In the genomic region with DNA sequence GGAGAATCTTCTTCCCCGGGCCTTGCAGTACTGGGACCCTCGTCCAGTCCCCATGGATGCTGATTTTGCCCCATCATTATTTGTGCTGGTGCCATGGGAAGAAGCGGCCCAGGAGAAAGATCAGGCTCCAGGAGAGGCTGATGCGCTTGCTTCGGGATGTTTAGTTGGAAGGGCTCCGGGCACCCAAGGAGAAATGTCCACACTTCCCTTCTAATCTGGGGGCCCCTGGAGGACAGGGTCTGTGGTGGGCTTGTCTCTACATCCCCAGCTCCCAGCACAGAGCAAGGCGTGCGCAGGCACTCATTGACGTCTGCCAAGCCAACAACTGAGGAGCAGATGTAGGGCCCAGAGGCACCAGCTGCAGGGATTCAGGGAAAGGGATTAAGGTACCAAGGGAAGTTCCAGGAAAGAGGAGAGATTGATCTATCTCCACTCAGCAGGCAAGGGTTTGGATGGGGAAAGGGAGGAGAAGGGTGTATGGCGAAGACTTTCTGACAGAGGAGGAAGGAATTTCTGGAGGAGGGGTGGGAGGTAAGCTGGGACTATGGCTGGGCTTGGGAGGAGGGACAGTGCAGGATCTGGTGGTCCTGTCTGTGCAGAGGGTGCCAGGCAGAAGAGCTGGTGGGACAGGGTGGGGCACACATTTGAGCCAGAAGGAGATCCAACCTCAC, we compare ENCODE assay signal across 3 cellular contexts.
TF ChIP-seq lines count a peak whose summit lies in the region.

No MANE protein-coding gene starts in this region.

TF ChIP-seq in SK-N-SH, 30 proteins besides CTCF, POLR2A, EP300 and RAD21:
- TF ChIP-seq NRF1 (IDR thresholded peaks at IDR 0.05; ENCODE audit: low read depth, low read length) (no peak), GATA2 (CRISPR knock-in tag; IDR thresholded peaks at IDR 0.05) (no peak)
TF ChIP-seq in SK-N-SH: peak in this region for 0.

TF ChIP-seq in SK-N-SH treated with all-trans-retinoic acid at 6 μM for 48 hours, 23 proteins besides CTCF, POLR2A, EP300 and RAD21:
- TF ChIP-seq, protein P1, sequence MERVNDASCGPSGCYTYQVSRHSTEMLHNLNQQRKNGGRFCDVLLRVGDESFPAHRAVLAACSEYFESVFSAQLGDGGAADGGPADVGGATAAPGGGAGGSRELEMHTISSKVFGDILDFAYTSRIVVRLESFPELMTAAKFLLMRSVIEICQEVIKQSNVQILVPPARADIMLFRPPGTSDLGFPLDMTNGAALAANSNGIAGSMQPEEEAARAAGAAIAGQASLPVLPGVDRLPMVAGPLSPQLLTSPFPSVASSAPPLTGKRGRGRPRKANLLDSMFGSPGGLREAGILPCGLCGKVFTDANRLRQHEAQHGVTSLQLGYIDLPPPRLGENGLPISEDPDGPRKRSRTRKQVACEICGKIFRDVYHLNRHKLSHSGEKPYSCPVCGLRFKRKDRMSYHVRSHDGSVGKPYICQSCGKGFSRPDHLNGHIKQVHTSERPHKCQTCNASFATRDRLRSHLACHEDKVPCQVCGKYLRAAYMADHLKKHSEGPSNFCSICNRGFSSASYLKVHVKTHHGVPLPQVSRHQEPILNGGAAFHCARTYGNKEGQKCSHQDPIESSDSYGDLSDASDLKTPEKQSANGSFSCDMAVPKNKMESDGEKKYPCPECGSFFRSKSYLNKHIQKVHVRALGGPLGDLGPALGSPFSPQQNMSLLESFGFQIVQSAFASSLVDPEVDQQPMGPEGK (CRISPR knock-in tag; IDR thresholded peaks at IDR 0.05; ENCODE audit: borderline replicate concordance), result no peak
- no peak for TF ChIP-seq ZFP3 (CRISPR knock-in tag; IDR thresholded peaks at IDR 0.05)
- no peak for TF ChIP-seq OSR1 (CRISPR knock-in tag; IDR thresholded peaks at IDR 0.05)
- no peak for TF ChIP-seq ZFP30 (CRISPR knock-in tag; IDR thresholded peaks at IDR 0.05)
TF ChIP-seq in SK-N-SH treated with all-trans-retinoic acid at 6 μM for 48 hours: peak in this region for 0.

TF ChIP-seq in H1, 55 proteins besides CTCF, POLR2A, EP300 and RAD21:
- TF ChIP-seq SUZ12 (IDR thresholded peaks at IDR 0.05; ENCODE audit: low read length) (0 out of 2 replicates have a peak, but pooled peaks have one; percentile 20), ZNF274 (IDR thresholded peaks at IDR 0.05; ENCODE audit: borderline replicate concordance, extremely low read depth, low read length) (no peak)
